ENCODE assay signal across 18 cellular contexts in the genomic region with DNA sequence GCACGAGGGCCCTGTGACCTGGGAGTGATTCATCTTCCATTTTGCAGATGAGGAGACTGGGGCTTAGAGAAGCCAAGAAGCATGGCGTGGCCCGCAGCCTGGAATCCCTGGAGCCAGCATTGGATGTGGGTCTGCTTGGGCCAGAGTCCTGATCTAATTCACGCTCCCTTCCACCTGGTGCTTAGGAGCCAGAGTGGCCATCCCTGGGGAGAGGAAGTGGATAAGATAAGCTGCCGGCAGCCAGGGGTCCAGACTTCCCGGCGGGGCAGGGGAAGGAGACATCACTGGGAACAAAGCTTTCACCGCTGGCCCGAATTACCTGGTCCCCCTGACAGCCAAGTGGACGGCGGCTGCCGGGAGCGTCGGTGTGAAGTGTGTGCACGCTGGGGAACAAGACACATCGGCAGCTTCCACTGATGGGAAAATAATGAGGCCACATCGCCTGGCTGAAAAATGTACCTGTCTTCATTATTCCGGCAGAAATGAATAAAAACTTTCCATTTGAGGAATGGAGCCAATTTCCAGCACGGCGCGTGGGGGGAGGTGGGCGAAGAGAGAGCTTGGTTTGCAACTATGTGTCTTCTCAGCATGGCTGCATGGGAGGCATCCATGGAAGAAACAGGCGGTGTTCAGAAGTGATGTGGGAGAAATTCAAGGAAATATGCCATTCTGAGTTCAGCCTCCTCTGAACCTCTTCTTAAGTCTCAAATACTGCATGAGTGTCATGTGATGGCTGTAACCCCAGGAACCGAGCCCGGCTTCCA.
"Had no signal": no experiment of that assay in that cellular context is flagged by ENCODE, and none has a peak within 500 bp of the region (broad histone marks: within the 10 kb centered on the region; RNA-seq: fewer than 3 reads in every experiment).

No MANE protein-coding gene starts in this region.

- H3K36me3 ChIP-seq: sigmoid colon, upper lobe of left lung, WERI-Rb-1 had no signal

- H3K4me3 ChIP-seq: sigmoid colon, smooth muscle cell, upper lobe of left lung had no signal

- ATAC-seq: activated CD8-positive, alpha-beta memory T cell treated with anti-CD3 and anti-CD28 coated beads, Interleukin-2, amount 10 ng/mL, durations not matched to agents 7 days and 5 days; activated CD8-positive, alpha-beta T cell treated with anti-CD3 and anti-CD28 coated beads for 36 hours; foreskin keratinocyte; stimulated activated memory B cell treated with anti-CD40 and anti-IgM and Interleukin-4, amounts not matched to agents 10 μg/mL and 1 μg/mL and 100 μg/mL, for 72 hours had no signal

- H3K27me3 ChIP-seq: foreskin keratinocyte, upper lobe of left lung had no signal

- DNase-seq: activated CD4-positive, alpha-beta T cell treated with anti-CD3 and anti-CD28 coated beads, Interleukin-2, amount 10 ng/mL, durations not matched to agents 7 days and 5 days; activated CD4-positive, CD25-positive, alpha-beta regulatory T cell treated with anti-CD3 and anti-CD28 coated beads, Interleukin-2, amount 50 U/mL, for 72 hours; activated CD8-positive, alpha-beta memory T cell treated with anti-CD3 and anti-CD28 coated beads, Interleukin-2, amount 10 ng/mL, durations not matched to agents 7 days and 5 days; activated CD8-positive, alpha-beta T cell treated with anti-CD3 and anti-CD28 coated beads for 36 hours; activated effector memory CD4-positive, alpha-beta T cell treated with anti-CD3 and anti-CD28 coated beads, Interleukin-2, amount 50 U/mL, for 16 hours; activated naive CD4-positive, alpha-beta T cell treated with anti-CD3 and anti-CD28 coated beads, Interleukin-2, amount 10 ng/mL, durations not matched to agents 7 days and 5 days; activated T-cell treated with anti-CD3 and anti-CD28 coated beads for 4 hours; effector memory CD4-positive, alpha-beta T cell; foreskin keratinocyte; left cardiac atrium; retina; sigmoid colon; stimulated activated CD4-positive, alpha-beta T cell treated with anti-CD3 and anti-CD28 coated beads, Interleukin-15, amount 100 ng/mL, for 24 hours; T-helper 1 cell; upper lobe of left lung; WERI-Rb-1 had no signal

- H3K4me1 ChIP-seq: foreskin keratinocyte, sigmoid colon, upper lobe of left lung had no signal

- H3K27ac ChIP-seq: foreskin keratinocyte, sigmoid colon, upper lobe of left lung, WERI-Rb-1 had no signal

- H3K9me3 ChIP-seq: sigmoid colon, upper lobe of left lung had no signal
